In genomic region chr18:70322385-70322784, GRCh38 we compare ENCODE assay signal across 18 cellular contexts.
"Had no signal": no experiment of that assay in that cellular context is flagged by ENCODE, and none has a peak within 500 bp of the region (broad histone marks: within the 10 kb centered on the region; RNA-seq: fewer than 3 reads in every experiment).

No MANE protein-coding gene starts in this region.

- DNase-seq: activated CD8-positive, alpha-beta memory T cell treated with anti-CD3 and anti-CD28 coated beads for 24 hours; activated CD8-positive, alpha-beta memory T cell treated with anti-CD3 and anti-CD28 coated beads, Interleukin-2, amount 50 U/mL, for 4 hours; activated T-cell treated with anti-CD3 and anti-CD28 coated beads, Interleukin-2, amount 50 U/mL, for 24 hours; colonic mucosa; dorsolateral prefrontal cortex; endodermal cell; heart left ventricle; naive thymus-derived CD4-positive, alpha-beta T cell; stimulated activated CD4-positive, alpha-beta T cell treated with anti-CD3 and anti-CD28 coated beads, Interleukin-4, amount 100 ng/mL, for 24 hours; stimulated activated naive CD4-positive, alpha-beta T cell treated with Interleukin-2 at 50 U/mL for 16 hours; T-helper 1 cell; T-helper 9 cell; upper lobe of left lung had no signal

- H3K27me3 ChIP-seq: adrenal gland, colonic mucosa, dorsolateral prefrontal cortex, heart left ventricle, neural progenitor cell, upper lobe of left lung had no signal

- H3K9ac ChIP-seq: neural progenitor cell had no signal

- ATAC-seq: activated T-helper 17 cell treated with anti-CD3 and anti-CD28 coated beads, Interleukin-2, amount 50 U/mL, for 72 hours; naive thymus-derived CD4-positive, alpha-beta T cell had no signal

- H3K36me3 ChIP-seq: colonic mucosa, neural progenitor cell had no signal

- H3K27ac ChIP-seq: adrenal gland, colonic mucosa, dorsolateral prefrontal cortex, heart left ventricle, neural progenitor cell, thoracic aorta, upper lobe of left lung had no signal

- H3K4me2 ChIP-seq: neural progenitor cell had no signal

- H2AFZ ChIP-seq: neural progenitor cell had no signal

- H3K9me3 ChIP-seq: adrenal gland, colonic mucosa, heart left ventricle, thoracic aorta, upper lobe of left lung had no signal

- H3K4me1 ChIP-seq: colonic mucosa, upper lobe of left lung had no signal

- H3K4me3 ChIP-seq: adrenal gland, colonic mucosa, dorsolateral prefrontal cortex, heart left ventricle, lung, neural progenitor cell, thoracic aorta, upper lobe of left lung had no signal
